In the genomic region with DNA sequence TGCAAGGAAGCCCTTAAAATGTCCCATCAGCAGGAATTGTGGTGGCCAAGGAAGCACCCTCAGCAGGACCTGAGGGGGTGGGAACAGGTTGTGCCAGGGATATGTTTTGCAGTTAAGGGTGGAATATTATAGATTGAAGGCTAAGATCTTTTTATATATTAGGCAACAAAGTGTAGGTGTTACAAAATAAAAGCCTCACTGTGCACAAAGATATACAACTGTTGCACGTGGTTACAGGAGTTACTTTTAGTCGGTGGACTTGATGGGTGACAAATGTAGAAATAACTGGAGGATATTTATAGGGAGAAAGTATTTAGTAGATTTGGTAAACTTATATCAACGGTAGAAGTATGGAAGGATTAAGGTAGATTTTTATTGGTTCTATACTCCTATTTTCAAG, we compare ENCODE assay signal across 1 cellular context.
TF ChIP-seq lines count a peak whose summit lies in the region.

No MANE protein-coding gene starts in this region.

TF ChIP-seq in HepG2, 621 proteins besides CTCF, POLR2A, EP300 and RAD21:
- TF ChIP-seq KIAA2018 (CRISPR knock-in tag; IDR thresholded peaks at IDR 0.05; ENCODE audit: borderline replicate concordance) (no peak), ELF4 (CRISPR knock-in tag; IDR thresholded peaks at IDR 0.05; ENCODE audit: borderline replicate concordance) (no peak), ZNF432 (CRISPR knock-in tag; IDR thresholded peaks at IDR 0.05; ENCODE audit: borderline replicate concordance) (no peak), ATF1 (CRISPR knock-in tag; IDR thresholded peaks at IDR 0.05) (no peak), ZNF703 (CRISPR knock-in tag; IDR thresholded peaks at IDR 0.05; ENCODE audit: borderline replicate concordance) (no peak), FOXA3 (CRISPR knock-in tag; IDR thresholded peaks at IDR 0.05) (no peak)
